Comparison of ENCODE assay signal across 8 cellular contexts in the genomic region with DNA sequence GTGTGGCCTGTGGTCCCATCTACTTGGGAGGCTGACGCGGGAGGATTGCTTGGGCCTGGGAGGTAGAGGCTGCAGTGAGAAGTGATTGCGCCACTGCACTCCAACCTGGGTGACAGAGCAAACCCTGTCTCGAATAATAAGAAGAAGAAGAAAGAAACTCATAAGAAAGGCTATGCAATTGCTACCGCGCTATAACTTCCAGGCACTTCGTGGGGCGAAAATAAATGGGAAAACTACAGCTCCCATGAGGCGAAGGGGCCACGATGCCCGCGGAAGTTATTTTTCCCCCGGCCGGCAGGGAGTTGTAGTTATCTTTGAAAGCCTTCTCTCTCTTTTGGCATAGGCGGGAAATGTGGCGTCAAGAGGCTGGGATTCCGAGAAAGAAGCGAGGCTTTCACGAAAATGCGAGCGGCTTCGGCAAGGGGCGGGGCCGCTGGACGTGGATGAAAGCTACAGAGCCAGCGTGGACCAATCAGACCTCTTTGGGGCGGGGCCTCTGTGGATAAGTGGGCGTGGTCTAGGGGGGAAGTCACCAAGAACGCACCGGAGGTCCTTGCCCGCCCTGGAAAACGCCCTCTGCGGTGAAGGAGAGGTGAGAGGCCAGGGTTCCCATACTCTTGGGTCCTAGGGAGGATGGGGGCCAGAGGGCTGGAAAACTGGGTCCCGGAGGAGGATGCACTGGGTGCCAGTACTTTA. TPM values are rescaled to one million over a fixed set of nuclear protein-coding genes. Genes with fewer than 3 reads are reported as not detected.
DNase-seq lines count a peak whose midpoint lies in the region; ATAC-seq, FAIRE-seq and TF ChIP-seq lines count a peak whose summit lies in the region.

Gene NUCB1 (plus strand): TSS at position 532 of the 696 bp plus-strand sequence. CDS start 485 bp downstream, outside the sequence.

- no peak within 1 kb of the TSS for H2BK12ac ChIP-seq in neuronal stem cell (ENCODE audit: low read length)

- peaks cover 4% of the 10 kb centered on the region for H3K36me3 ChIP-seq in ES-I3 (ENCODE audit: insufficient read depth, low read length)
- H3K36me3 ChIP-seq in HCT116 (ENCODE audit: control insufficient read depth in 1 of 2, insufficient read depth in 2 of 2, low read length in 2 of 2): peaks cover 0 to 2% of the 10 kb centered on the region in 2 experiments; a peak in 1 of 4 replicates
- peaks cover 0 to 22% of the 10 kb centered on the region in 2 donors for H3K36me3 ChIP-seq in neuronal stem cell (replicated peaks in 1 of 2; ENCODE audit: control insufficient read depth in 2 of 2, insufficient read depth in 2 of 2, low read length in 2 of 2)

- BruUV-seq in HCT116 (replicated peaks; lab: Mats Ljungman, UMichigan): TSS peak; percentile 91

- H3K9me3 Mint-ChIP-seq in activated naive CD4-positive, alpha-beta T cell treated with anti-CD3 and anti-CD28 coated beads for 36 hours: no peaks in the 10 kb centered on the region

- intact Hi-C loops in HCT116 (cut with micrococcal nuclease): no loop called here
- intact Hi-C loops in activated naive CD4-positive, alpha-beta T cell treated with anti-CD3 and anti-CD28 coated beads for 36 hours (cut with micrococcal nuclease): loop anchor here (1.0 to 2.0 kb wide), 8 partner anchors 25 to 186 kb away; partner anchors contain the start of genes BAX, DHDH, FTL and GYS1

- H3K27me3 Mint-ChIP-seq in activated naive CD4-positive, alpha-beta T cell treated with anti-CD3 and anti-CD28 coated beads for 36 hours (ENCODE audit: low read depth): peaks cover 5% of the 10 kb centered on the region

- no peak within 1 kb of the TSS for H3K14ac ChIP-seq in neuronal stem cell (ENCODE audit: low read length)

- H3K9ac ChIP-seq in ES-I3 (ENCODE audit: low read depth, low read length) (peak within 1 kb of the TSS; percentile 65), HCT116 (ENCODE audit: low read length) (peak within 1 kb of the TSS; percentile 89), neuronal stem cell (ENCODE audit: low read depth, low read length, poor library complexity) (peak within 1 kb of the TSS; percentile 90)

- no peak; the same call in 1 of the 2 replicates for TF ChIP-seq RAD21 in HCT116 (IDR thresholded peaks at IDR 0.05; ENCODE audit: low read depth)

- H2AFZ ChIP-seq in HCT116 (ENCODE audit: low read depth, low read length, poor library complexity, severe bottlenecking) (no peak within 1 kb of the TSS), neuronal stem cell (ENCODE audit: low read length) (peak within 1 kb of the TSS; percentile 80)

- no peak for TF ChIP-seq POLR2A in HCT116 (IDR thresholded peaks at IDR 0.05; ENCODE audit: borderline replicate concordance, extremely low read depth, insufficient read depth, insufficient read length)

- no peaks in the 10 kb centered on the region for H3K9me2 ChIP-seq in HCT116 (ENCODE audit: insufficient read depth)

- H3K79me1 ChIP-seq in neuronal stem cell (ENCODE audit: low read depth, low read length): no peaks in the 10 kb centered on the region

- peak within 1 kb of the TSS; percentile 1 for H3K23ac ChIP-seq in neuronal stem cell (ENCODE audit: low read depth, low read length, poor library complexity)

- peak within 1 kb of the TSS; percentile 97 for H3K4me3 Mint-ChIP-seq in activated naive CD4-positive, alpha-beta T cell treated with anti-CD3 and anti-CD28 coated beads for 36 hours

- no peaks in the 10 kb centered on the region for H4K20me1 ChIP-seq in HCT116 (ENCODE audit: insufficient read depth)

- TF ChIP-seq CTCF in HCT116 (IDR thresholded peaks at IDR 0.05 in 2 of 3, conservative IDR thresholded peaks at IDR 0.05 in 1 of 3; ENCODE audit: borderline replicate concordance in 1 of 3, insufficient read depth in 1 of 3, low read depth in 2 of 3, low read length in 2 of 3) (0 out of 6 replicates have a peak, but pooled peaks of 1 of the 3 experiments have one; percentile 18), subcutaneous adipose tissue (IDR thresholded peaks at IDR 0.05; ENCODE audit: low read depth) (no peak)

- H3K18ac ChIP-seq in neuronal stem cell (ENCODE audit: low read length): peak within 1 kb of the TSS; percentile 59

- no peak within 1 kb of the TSS for H4K91ac ChIP-seq in neuronal stem cell (ENCODE audit: low read depth, low read length, poor library complexity)

- peak within 1 kb of the TSS; percentile 96 for H3K27ac Mint-ChIP-seq in activated naive CD4-positive, alpha-beta T cell treated with anti-CD3 and anti-CD28 coated beads for 36 hours

- H3K4me1 Mint-ChIP-seq in activated naive CD4-positive, alpha-beta T cell treated with anti-CD3 and anti-CD28 coated beads for 36 hours (ENCODE audit: low read depth): peaks cover 38% of the 10 kb centered on the region

- peak; percentile 97 for ATAC-seq in HCT116

- no peak within 1 kb of the TSS for H4K8ac ChIP-seq in neuronal stem cell (ENCODE audit: low read depth, low read length)

- H3K4me1 ChIP-seq in ES-I3 (ENCODE audit: insufficient read depth, low read length) (no peaks in the 10 kb centered on the region; the same call in 1 of the 2 replicates), HCT116 (ENCODE audit: control insufficient read depth in 1 of 2, insufficient read depth in 2 of 2, low read length in 2 of 2) (peaks cover 3 to 26% of the 10 kb centered on the region in 2 experiments; a peak in 3 of 4 replicates), neuronal stem cell (ENCODE audit: control insufficient read depth in 2 of 2, insufficient read depth in 1 of 2, low read depth in 1 of 2, low read length in 2 of 2) (peaks cover 7 to 9% of the 10 kb centered on the region in 2 donors)

- peak within 1 kb of the TSS; percentile 95 for H3K4me3 ChIP-seq in HCT116 (replicated peaks in 1 of 2; ENCODE audit: low read depth in 1 of 2, low read length in 2 of 2)
- peak within 1 kb of the TSS; percentile 73 to 86 for H3K4me3 ChIP-seq in neuronal stem cell (ENCODE audit: low read length in 2 of 2)

- H3K9me3 ChIP-seq in ES-I3 (ENCODE audit: control insufficient read depth, insufficient read depth, low read length) (no peaks in the 10 kb centered on the region), HCT116 (ENCODE audit: control insufficient read depth in 1 of 2, insufficient read depth in 1 of 2, low read depth in 1 of 2, low read length in 2 of 2) (no peaks in the 10 kb centered on the region), neuronal stem cell (replicated peaks in 1 of 2; ENCODE audit: control insufficient read depth in 2 of 2, insufficient read depth in 1 of 2, low read depth in 1 of 2, low read length in 2 of 2) (no peaks in the 10 kb centered on the region)

- RAD21 ChIA-PET in HCT116 (lab: Charles Lee; ENCODE audit: low non-redundant PET in 1 of 2, low total read pairs in 2 of 2, uncharacterized antibody in 2 of 2, unreplicated experiment in 2 of 2): interaction anchor here in 1 of 2 experiments (0.5 kb wide), 1 partner anchor 105 kb away, joined by 4 read pairs; no protein-coding TSS in a partner anchor

- H3K79me2 ChIP-seq in HCT116 (ENCODE audit: insufficient read depth, low read length): peaks cover 10% of the 10 kb centered on the region; the same call in 1 of the 2 replicates

- CTCF ChIA-PET in HCT116 (lab: Charles Lee): interaction anchor here (0.8 to 1.1 kb wide), 5 partner anchors 13 to 94 kb away, joined by 3 read pairs; partner anchors contain the start of genes GYS1 and RUVBL2
- CTCF ChIA-PET in activated naive CD4-positive, alpha-beta T cell treated with anti-CD3 and anti-CD28 coated beads for 36 hours (lab: Charles Lee): interaction anchor here (1.0 to 1.7 kb wide), 5 partner anchors 54 to 254 kb away, joined by 3 to 6 read pairs (median 4); partner anchors contain the start of genes BAX, CA11, GYS1 and RUVBL2

- H2BK5ac ChIP-seq in neuronal stem cell (ENCODE audit: low read length): peak within 1 kb of the TSS; percentile 43

- POLR2A ChIA-PET in HCT116 (lab: Charles Lee): interaction anchor here (0.6 to 2.3 kb wide), 10 partner anchors 13 to 75 kb away, joined by 3 to 16 read pairs (median 3); partner anchors contain the start of genes BAX, DHDH and PPP1R15A

- peak; percentile 95 for FAIRE-seq in frontal cortex (lab: Jason Lieb, UNC)

- peaks cover 29% of the 10 kb centered on the region for H3K36me3 Mint-ChIP-seq in activated naive CD4-positive, alpha-beta T cell treated with anti-CD3 and anti-CD28 coated beads for 36 hours (ENCODE audit: low read depth)

- no peak within 1 kb of the TSS for H3K4ac ChIP-seq in neuronal stem cell (ENCODE audit: low read length)

- peak within 1 kb of the TSS; percentile 81 for H2AK5ac ChIP-seq in neuronal stem cell (ENCODE audit: low read depth, low read length)

- no CpG with 5 or more reads among the region's 34 CpGs for WGBS in neuronal stem cell (ENCODE audit: extremely low coverage in 2 of 2, insufficient read length in 2 of 2, insufficient replicate concordance in 1 of 2), 2 donors

- DNase-seq in HCT116 (ENCODE audit: low read depth, low spot score) (peak; percentile 96), NAMALWA (ENCODE audit: low spot score) (peak; percentile 98), SK-N-DZ (ENCODE audit: low spot score) (peak; percentile 95), frontal cortex (ENCODE audit: low spot score in 2 of 2) (peak; percentile 92 to 99), neuronal stem cell (ENCODE audit: low spot score) (peak; percentile 100)
- peak; percentile 100 for DNase-seq in activated naive CD4-positive, alpha-beta T cell treated with anti-CD3 and anti-CD28 coated beads for 36 hours

- no peak within 1 kb of the TSS for H2BK120ac ChIP-seq in neuronal stem cell (ENCODE audit: low read depth, low read length)

- peak within 1 kb of the TSS; percentile 30 for H2BK15ac ChIP-seq in neuronal stem cell (ENCODE audit: low read length)

- H3K27me3 ChIP-seq in HCT116 (ENCODE audit: insufficient read depth, low read length) (no peaks in the 10 kb centered on the region), neuronal stem cell (ENCODE audit: control insufficient read depth in 3 of 3, insufficient read depth in 3 of 3, low read depth in 1 of 3, low read length in 3 of 3) (peaks cover 0 to 2% (median 0%) of the 10 kb centered on the region in 3 experiments)

- peak within 1 kb of the TSS; percentile 95 for H3K4me2 ChIP-seq in HCT116 (ENCODE audit: low read length)
- peak within 1 kb of the TSS; percentile 81 for H3K4me2 ChIP-seq in neuronal stem cell (ENCODE audit: insufficient read depth, low read length, poor library complexity, severe bottlenecking)

- H3K27ac ChIP-seq in HCT116 (ENCODE audit: low read depth, low read length) (peak within 1 kb of the TSS; percentile 48), neuronal stem cell (replicated peaks; ENCODE audit: low read length) (peak within 1 kb of the TSS; percentile 87)

TF ChIP-seq in HCT116, 20 proteins besides CTCF, POLR2A, EP300 and RAD21 (continues in another document):
- TF ChIP-seq ZFX (IDR thresholded peaks at IDR 0.05) (0 out of 2 replicates have a peak, but pooled peaks have one; percentile 3), YY1 (IDR thresholded peaks at IDR 0.05; ENCODE audit: extremely low read depth, insufficient replicate concordance, low read depth, low read length) (peak; percentile 15)

RNA-seq across cellular contexts. Expression of gene NUCB1, which starts in this region (rescaled TPM):
- 88.8 TPM for total RNA-seq in HCT116 (2021; ENCODE audit: unreplicated experiment)
- polyA plus RNA-seq in HCT116 (2012): 109 and 113 TPM in 2 replicates
- polyA plus RNA-seq in SK-N-DZ (2014; cell fraction: cytosol; rRNA removed): 56.6 and 73.7 TPM in 2 replicates
- polyA plus RNA-seq in SK-N-DZ (2014; cell fraction: nucleus; rRNA removed): 36.9 and 39.9 TPM in 2 replicates
- total RNA-seq in activated naive CD4-positive, alpha-beta T cell treated with anti-CD3 and anti-CD28 coated beads for 36 hours: 100 to 1,000 TPM; 172 to 182 TPM
- 39.5 TPM for total RNA-seq in frontal cortex
- 61.4 TPM for polyA plus RNA-seq in neuronal stem cell (2013, experiment 1 of 2)
- polyA plus RNA-seq in neuronal stem cell (2013, experiment 2 of 2): 60.3 TPM
- total RNA-seq in subcutaneous adipose tissue: 100 to 1,000 TPM; 128 to 480 (median 313) TPM

Comparison
In these comparisons a context has a peak if more than half of its experiments do, and no peak if none do; other contexts are left out.
1. Peak in every context shown above with its lines: DNase-seq, ATAC-seq, H3K4me3 ChIP-seq and H3K27ac ChIP-seq.